12 cellular contexts compared by ENCODE assay signal in genomic region chr3:23739536-23739935, GRCh38.
DNase-seq lines count a peak whose midpoint lies in the region; ATAC-seq, FAIRE-seq and TF ChIP-seq lines count a peak whose summit lies in the region.
"Had no signal": no experiment of that assay in that cellular context is flagged by ENCODE, and none has a peak within 500 bp of the region (broad histone marks: within the 10 kb centered on the region; RNA-seq: fewer than 3 reads in every experiment).

No MANE protein-coding gene starts in this region.

- ATAC-seq in left cardiac atrium (peak; percentile 41 to 70), Right ventricle myocardium superior (ENCODE audit: poor library complexity) (no peak), gastroesophageal sphincter (peak; percentile 42)

- peak overlapping the region in 1 of 4 donors; percentile 38 for H3K27ac ChIP-seq in gastroesophageal sphincter

- no peaks in the 10 kb centered on the region for H3K9me3 ChIP-seq in gastroesophageal sphincter

- TF ChIP-seq CTCF in gastroesophageal sphincter (IDR thresholded peaks at IDR 0.05): no peak

- TF ChIP-seq EP300 in gastroesophageal sphincter (IDR thresholded peaks at IDR 0.05): no peak

- WGBS in gastroesophageal sphincter (ENCODE audit: low coverage in 1 of 2), 2 donors: 15 to 20% methylated on average over 1 of the region's 1 CpG

- no peaks in the 10 kb centered on the region for H3K27me3 ChIP-seq in gastroesophageal sphincter

- TF ChIP-seq POLR2A in gastroesophageal sphincter (IDR thresholded peaks at IDR 0.05): no peak

- H3K4me3 ChIP-seq in gastroesophageal sphincter: no peak overlapping the region

- FAIRE-seq in urothelium cell line (lab: Jason Lieb, UNC): no peak

- H3K4me1 ChIP-seq in gastroesophageal sphincter: peaks cover 0 to 40% (median 4%) of the 10 kb centered on the region in 3 donors

- intact Hi-C loops in left cardiac atrium (cut with DNase I): no loop called here
- intact Hi-C loops in Right ventricle myocardium superior (cut with DNase I): no loop called here

- DNase-seq in left cardiac atrium: no peak
- DNase-seq in Right ventricle myocardium superior: no peak
- DNase-seq in SKM-1 treated with dmso at 0.1 percent for 144 hours (lab: John Stamatoyannopoulos, UW; ENCODE audit: unreplicated experiment): peak; percentile 52
- DNase-seq in urothelium cell line (ENCODE audit: low spot score): peak; percentile 62
- no peak for DNase-seq in NCI-H82 treated with DMSO at 0.1 percent for 48 hours (lab: John Stamatoyannopoulos, UW; ENCODE audit: unreplicated experiment)
- no peak for DNase-seq in NCI-H446 treated with DMSO at 0.1 percent for 48 hours (lab: John Stamatoyannopoulos, UW)
- DNase-seq in activated naive CD4-positive, alpha-beta T cell treated with Interleukin-2 at 50 U/mL for 16 hours: no peak
- DNase-seq: activated CD4-positive, alpha-beta T cell treated with anti-CD3 and anti-CD28 coated beads for 4 hours; GOT3; kidney glomerular epithelial cell; NCI-H748 treated with DMSO at 0.1 percent for 48 hours had no signal

- no peaks in the 10 kb centered on the region for H3K36me3 ChIP-seq in gastroesophageal sphincter

Comparison
In these comparisons a context has a peak if more than half of its experiments do, and no peak if none do; other contexts are left out.
1. DNase-seq: peak in SKM-1 treated with dmso at 0.1 percent for 144 hours (single experiment) and urothelium cell line (single experiment); none in left cardiac atrium (single experiment), Right ventricle myocardium superior (single experiment), NCI-H82 treated with DMSO at 0.1 percent for 48 hours (single experiment), NCI-H446 treated with DMSO at 0.1 percent for 48 hours (single experiment) and activated naive CD4-positive, alpha-beta T cell treated with Interleukin-2 at 50 U/mL for 16 hours (single experiment).